Comparison of ENCODE assay signal across 8 cellular contexts in the genomic region with DNA sequence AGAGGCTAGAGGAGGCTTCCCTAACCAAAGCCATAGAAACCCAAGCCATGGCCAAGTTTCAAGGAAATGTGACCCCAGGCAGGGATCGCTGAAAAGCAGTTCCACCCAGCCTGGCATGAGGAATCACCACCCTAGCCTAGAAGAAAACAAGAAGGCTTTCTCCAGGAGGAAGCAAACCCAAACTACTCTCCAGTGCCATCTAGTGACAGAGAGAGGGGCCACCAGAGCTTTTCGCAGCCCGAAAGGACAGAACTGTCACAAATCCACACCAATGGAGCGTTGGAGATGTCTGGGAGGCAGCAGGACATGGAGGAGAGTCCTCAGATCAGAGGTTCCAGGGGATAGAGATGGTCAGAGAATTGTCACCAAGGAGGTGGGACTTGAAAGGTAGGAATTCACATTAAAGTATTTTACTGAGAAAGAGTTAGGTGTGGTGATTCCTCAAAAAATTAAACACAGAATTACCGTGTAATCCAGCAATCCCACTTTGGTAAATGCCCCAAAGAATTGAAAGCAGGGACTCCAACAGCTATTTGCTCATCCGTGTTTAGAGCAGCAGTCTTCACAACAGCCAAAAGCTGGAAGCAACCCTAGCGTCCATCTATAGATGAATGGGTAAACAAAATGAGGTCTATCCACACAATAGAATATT.
DNase-seq lines count a peak whose midpoint lies in the region; ATAC-seq and TF ChIP-seq lines count a peak whose summit lies in the region.

No MANE protein-coding gene starts in this region.

- H3K79me2 ChIP-seq in HCT116 (ENCODE audit: insufficient read depth, low read length) (no peaks in the 10 kb centered on the region), neural progenitor cell (ENCODE audit: low read depth) (no peaks in the 10 kb centered on the region)

- peaks cover 4% of the 10 kb centered on the region for H3F3A ChIP-seq in neural progenitor cell (ENCODE audit: low read depth)

- RAD21 ChIA-PET in HCT116 (lab: Charles Lee; ENCODE audit: low non-redundant PET in 1 of 2, low total read pairs in 2 of 2, uncharacterized antibody in 2 of 2, unreplicated experiment in 2 of 2) = interaction anchor here in 1 of 2 experiments (1.1 kb wide), 1 partner anchor 276 kb away, joined by 4 read pairs; no protein-coding TSS in a partner anchor

- peaks cover 0 to 2% (median 0%) of the 10 kb centered on the region in 7 donors for H3K9me3 Mint-ChIP-seq in CD4-positive, CD25-positive, alpha-beta regulatory T cell
- peaks cover 3% of the 10 kb centered on the region for H3K9me3 Mint-ChIP-seq in neural progenitor cell

- H4K20me1 ChIP-seq in HCT116 (ENCODE audit: insufficient read depth) = no peaks in the 10 kb centered on the region
- H4K20me1 ChIP-seq in neural progenitor cell (ENCODE audit: low read depth) = no peaks in the 10 kb centered on the region

- POLR2A ChIA-PET in HCT116 (lab: Charles Lee) = no interaction called here

- CTCF ChIA-PET in HCT116 (lab: Charles Lee) = interaction anchor here (0.6 to 1.5 kb wide), 5 partner anchors 15 to 1641 kb away, joined by 3 to 7 read pairs (median 5); no protein-coding TSS in a partner anchor

- H3K4me1 Mint-ChIP-seq in CD4-positive, CD25-positive, alpha-beta regulatory T cell = peaks cover 0 to 6% (median 2%) of the 10 kb centered on the region in 4 donors
- no peaks in the 10 kb centered on the region for H3K4me1 Mint-ChIP-seq in neural progenitor cell

- no peak overlapping the region for H3K4me3 ChIP-seq in CD4-positive, CD25-positive, alpha-beta regulatory T cell (ENCODE audit: low read depth, low read length)
- no peak overlapping the region for H3K4me3 ChIP-seq in HCT116 (replicated peaks in 1 of 2; ENCODE audit: low read depth in 1 of 2, low read length in 2 of 2)
- no peak overlapping the region for H3K4me3 ChIP-seq in fibroblast of pulmonary artery (replicated peaks; ENCODE audit: low read depth, low read length)
- H3K4me3 ChIP-seq in neural progenitor cell = no peak overlapping the region
- no peak overlapping the region for H3K4me3 ChIP-seq in uterus

- no peak overlapping the region for H3K27ac Mint-ChIP-seq in CD4-positive, CD25-positive, alpha-beta regulatory T cell
- H3K27ac Mint-ChIP-seq in neural progenitor cell = no peak overlapping the region

- H3K4me1 ChIP-seq in CD4-positive, CD25-positive, alpha-beta regulatory T cell (ENCODE audit: control insufficient read depth, insufficient read depth, low read length, poor library complexity, severe bottlenecking) = no peaks in the 10 kb centered on the region
- H3K4me1 ChIP-seq in HCT116 (ENCODE audit: control insufficient read depth in 1 of 2, insufficient read depth in 2 of 2, low read length in 2 of 2) = no peaks in the 10 kb centered on the region
- H3K4me1 ChIP-seq in neural progenitor cell = no peaks in the 10 kb centered on the region
- H3K4me1 ChIP-seq in uterus = no peaks in the 10 kb centered on the region

- H3K9me2 ChIP-seq in HCT116 (ENCODE audit: insufficient read depth) = no peaks in the 10 kb centered on the region

- peak; percentile 85 to 95 (median 93) for TF ChIP-seq CTCF in HCT116 (IDR thresholded peaks at IDR 0.05 in 2 of 3, conservative IDR thresholded peaks at IDR 0.05 in 1 of 3; ENCODE audit: borderline replicate concordance in 1 of 3, insufficient read depth in 1 of 3, low read depth in 2 of 3, low read length in 2 of 3)
- TF ChIP-seq CTCF in fibroblast of pulmonary artery (IDR thresholded peaks at IDR 0.05; ENCODE audit: low read length, missing control alignments) = peak; percentile 99
- peak; percentile 89 for TF ChIP-seq CTCF in neural progenitor cell (IDR thresholded peaks at IDR 0.05)
- TF ChIP-seq CTCF in uterus (IDR thresholded peaks at IDR 0.05) = peak; percentile 64 to 74 (median 68)

- H3K27me3 Mint-ChIP-seq in CD4-positive, CD25-positive, alpha-beta regulatory T cell = peaks cover 29% of the 10 kb centered on the region
- H3K27me3 Mint-ChIP-seq in neural progenitor cell (ENCODE audit: insufficient read depth, low read depth) = peaks cover 6% of the 10 kb centered on the region

- no peaks in the 10 kb centered on the region for H3K36me3 ChIP-seq in CD4-positive, CD25-positive, alpha-beta regulatory T cell (ENCODE audit: control insufficient read depth, insufficient read depth, low read length)
- no peaks in the 10 kb centered on the region for H3K36me3 ChIP-seq in HCT116 (ENCODE audit: control insufficient read depth in 1 of 2, insufficient read depth in 2 of 2, low read length in 2 of 2)
- H3K36me3 ChIP-seq in neural progenitor cell = no peaks in the 10 kb centered on the region
- no peaks in the 10 kb centered on the region for H3K36me3 ChIP-seq in uterus

- H2AFZ ChIP-seq in HCT116 (ENCODE audit: low read depth, low read length, poor library complexity, severe bottlenecking) (peak overlapping the region; percentile 24), neural progenitor cell (replicated peaks) (no peak overlapping the region)

- DNase-seq in CD4-positive, CD25-positive, alpha-beta regulatory T cell = peak in 2 of 3 donors; percentile 19 to 47
- DNase-seq in HCT116 (ENCODE audit: low read depth, low spot score) = peak; percentile 47
- DNase-seq in NOMO-1 treated with DMSO at 0.1 percent for 48 hours (lab: John Stamatoyannopoulos, UW; ENCODE audit: unreplicated experiment) = peak; percentile 55
- peak; percentile 40 for DNase-seq in activated T-cell treated with anti-CD3 and anti-CD28 coated beads for 4 hours
- peak; percentile 68 for DNase-seq in fibroblast of pulmonary artery (ENCODE audit: low read depth)
- DNase-seq in neural progenitor cell (ENCODE audit: low spot score) = peak; percentile 80
- peak; percentile 25 to 34 for DNase-seq in uterus

- no peaks in the 10 kb centered on the region for H3K36me3 Mint-ChIP-seq in CD4-positive, CD25-positive, alpha-beta regulatory T cell
- no peaks in the 10 kb centered on the region for H3K36me3 Mint-ChIP-seq in neural progenitor cell

- peak; percentile 84 for TF ChIP-seq RAD21 in HCT116 (IDR thresholded peaks at IDR 0.05; ENCODE audit: low read depth)

- H3K27ac ChIP-seq in CD4-positive, CD25-positive, alpha-beta regulatory T cell (ENCODE audit: insufficient read depth, low read length, poor library complexity, severe bottlenecking) = no peak overlapping the region
- H3K27ac ChIP-seq in HCT116 (ENCODE audit: low read depth, low read length) (no peak overlapping the region), neural progenitor cell (no peak overlapping the region), uterus (no peak overlapping the region)

- no peak overlapping the region for H3K9ac ChIP-seq in HCT116 (ENCODE audit: low read length)
- H3K9ac ChIP-seq in neural progenitor cell = no peak overlapping the region

- no peak overlapping the region for H3K4me3 Mint-ChIP-seq in CD4-positive, CD25-positive, alpha-beta regulatory T cell
- H3K4me3 Mint-ChIP-seq in neural progenitor cell = no peak overlapping the region

- intact Hi-C loops in HCT116 (cut with micrococcal nuclease) = loop anchor here (1.0 to 5.0 kb wide), 2 partner anchors 121 to 274 kb away; no protein-coding TSS in a partner anchor
- intact Hi-C loops in uterus (cut with DNase I; ENCODE audit: low total_unique reads) = no loop called here

- ATAC-seq in CD4-positive, CD25-positive, alpha-beta regulatory T cell (ENCODE audit: low read depth in 2 of 2) = no peak
- ATAC-seq in HCT116 (peak; percentile 96), HG03159 (IDR thresholded peaks at IDR 0.05; ENCODE audit: unreplicated experiment) (no peak)

- no peaks in the 10 kb centered on the region for H3K27me3 ChIP-seq in CD4-positive, CD25-positive, alpha-beta regulatory T cell (ENCODE audit: control insufficient read depth, insufficient read depth, low read length)
- H3K27me3 ChIP-seq in HCT116 (ENCODE audit: insufficient read depth, low read length) (no peaks in the 10 kb centered on the region), neural progenitor cell (no peaks in the 10 kb centered on the region), uterus (no peaks in the 10 kb centered on the region)

- TF ChIP-seq POLR2A in HCT116 (IDR thresholded peaks at IDR 0.05; ENCODE audit: borderline replicate concordance, extremely low read depth, insufficient read depth, insufficient read length) (no peak), uterus (IDR thresholded peaks at IDR 0.05) (no peak)

- no TSS peak for BruUV-seq in HCT116 (replicated peaks; lab: Mats Ljungman, UMichigan)

- peak overlapping the region; percentile 14; the same call in 1 of the 2 replicates for H3K4me2 ChIP-seq in HCT116 (ENCODE audit: low read length)
- H3K4me2 ChIP-seq in neural progenitor cell = no peak overlapping the region

- H3K9me3 ChIP-seq in CD4-positive, CD25-positive, alpha-beta regulatory T cell (ENCODE audit: control insufficient read depth in 2 of 2, low read length in 2 of 2) = no peaks in the 10 kb centered on the region
- H3K9me3 ChIP-seq in HCT116 (ENCODE audit: control insufficient read depth in 1 of 2, insufficient read depth in 1 of 2, low read depth in 1 of 2, low read length in 2 of 2) (no peaks in the 10 kb centered on the region), neural progenitor cell (ENCODE audit: low read depth) (no peaks in the 10 kb centered on the region), uterus (no peaks in the 10 kb centered on the region)

TF ChIP-seq in HCT116, 20 proteins besides CTCF, POLR2A, EP300 and RAD21 (continues in another document):
- TF ChIP-seq ZNF274 (IDR thresholded peaks at IDR 0.05; ENCODE audit: low read depth, low read length) (no peak), CBX3 (IDR thresholded peaks at IDR 0.05; ENCODE audit: low read depth) (no peak), POLR2AphosphoS5 (IDR thresholded peaks at IDR 0.05; ENCODE audit: low read depth, low read length) (no peak), TCF7L2 (IDR thresholded peaks at IDR 0.05; ENCODE audit: borderline replicate concordance, extremely low read depth, insufficient read depth, insufficient read length) (no peak), EZH2 (IDR thresholded peaks at IDR 0.05) (no peak), FOSL1 (IDR thresholded peaks at IDR 0.05; ENCODE audit: low read depth) (no peak)

Comparison
In these comparisons a context has a peak if more than half of its experiments do, and no peak if none do; other contexts are left out.
1. DNase-seq: peak in every context shown above with its lines; median percentile 80 in neural progenitor cell; 68 in fibroblast of pulmonary artery; 55 in NOMO-1 treated with DMSO at 0.1 percent for 48 hours; 47 in HCT116; 40 in activated T-cell treated with anti-CD3 and anti-CD28 coated beads for 4 hours; 33 in CD4-positive, CD25-positive, alpha-beta regulatory T cell; 30 in uterus.